31 cellular contexts compared by ENCODE assay signal in genomic region chr12:125742413-125742812, GRCh38.
"Had no signal": no experiment of that assay in that cellular context is flagged by ENCODE, and none has a peak within 500 bp of the region (broad histone marks: within the 10 kb centered on the region; RNA-seq: fewer than 3 reads in every experiment).

No MANE protein-coding gene starts in this region.

- H3K4me2 ChIP-seq: smooth muscle cell had no signal

- DNase-seq: activated CD4-positive, alpha-beta T cell treated with anti-CD3 and anti-CD28 coated beads for 36 hours; activated CD4-positive, alpha-beta T cell treated with anti-CD3 and anti-CD28 coated beads, Interleukin-2, amount 50 U/mL, for 4 hours; activated CD4-positive, CD25-positive, alpha-beta regulatory T cell; activated naive CD4-positive, alpha-beta T cell; activated T-cell treated with anti-CD3 and anti-CD28 coated beads for 4 hours; activated T-cell treated with anti-CD3 and anti-CD28 coated beads, Interleukin-2, amount 50 U/mL, for 72 hours; body of pancreas; cerebellar nuclear complex; colonic mucosa; effector memory CD4-positive, alpha-beta T cell; left ventricle myocardium inferior; mesendoderm; naive B cell; nephron progenitor cell; pancreas; sigmoid colon; stimulated activated CD4-positive, alpha-beta T cell treated with anti-CD3 and anti-CD28 coated beads, Interleukin-15, amount 100 ng/mL, for 24 hours; stimulated activated CD4-positive, alpha-beta T cell treated with anti-CD3 and anti-CD28 coated beads, Interleukin-2, amount 100 ng/mL, for 24 hours; stimulated activated naive CD4-positive, alpha-beta T cell treated with Interleukin-2 at 50 U/mL for 16 hours; T-helper 1 cell; testis; trophoblast cell; uterus had no signal

- H3K27me3 ChIP-seq: body of pancreas, colonic mucosa, dorsolateral prefrontal cortex, gastroesophageal sphincter, neutrophil, sigmoid colon, testis, uterus had no signal

- H3K4me1 ChIP-seq: body of pancreas, colonic mucosa, gastroesophageal sphincter, left ventricle myocardium inferior, pancreas, prostate gland, sigmoid colon, testis, uterus had no signal

- FAIRE-seq: islet of Langerhans, pancreas had no signal

- H3K9me3 ChIP-seq: body of pancreas, colonic mucosa, neutrophil, pancreas, prostate gland, testis, uterus had no signal

- H3K36me3 ChIP-seq: colonic mucosa, gastroesophageal sphincter, left ventricle myocardium inferior, neutrophil, pancreas, prostate gland, sigmoid colon, uterus had no signal

- ATAC-seq: activated CD4-positive, alpha-beta T cell treated with anti-CD3 and anti-CD28 coated beads for 36 hours; activated naive CD4-positive, alpha-beta T cell treated with anti-CD3 and anti-CD28 coated beads, Interleukin-2, amount 50 U/mL, for 72 hours; activated T-cell treated with anti-CD3 and anti-CD28 coated beads, Interleukin-2, amount 50 U/mL, for 72 hours; body of pancreas; gastroesophageal sphincter; pancreas had no signal

- H3K4me3 ChIP-seq: body of pancreas, colonic mucosa, gastroesophageal sphincter, left ventricle myocardium inferior, lung, pancreas, prostate gland, sigmoid colon, smooth muscle cell, testis, uterus had no signal

- H3K27ac ChIP-seq: body of pancreas, colonic mucosa, dorsolateral prefrontal cortex, gastroesophageal sphincter, left ventricle myocardium inferior, neutrophil, pancreas, prostate gland, sigmoid colon, testis, uterus had no signal
